12 cellular contexts compared by ENCODE assay signal in the genomic region with DNA sequence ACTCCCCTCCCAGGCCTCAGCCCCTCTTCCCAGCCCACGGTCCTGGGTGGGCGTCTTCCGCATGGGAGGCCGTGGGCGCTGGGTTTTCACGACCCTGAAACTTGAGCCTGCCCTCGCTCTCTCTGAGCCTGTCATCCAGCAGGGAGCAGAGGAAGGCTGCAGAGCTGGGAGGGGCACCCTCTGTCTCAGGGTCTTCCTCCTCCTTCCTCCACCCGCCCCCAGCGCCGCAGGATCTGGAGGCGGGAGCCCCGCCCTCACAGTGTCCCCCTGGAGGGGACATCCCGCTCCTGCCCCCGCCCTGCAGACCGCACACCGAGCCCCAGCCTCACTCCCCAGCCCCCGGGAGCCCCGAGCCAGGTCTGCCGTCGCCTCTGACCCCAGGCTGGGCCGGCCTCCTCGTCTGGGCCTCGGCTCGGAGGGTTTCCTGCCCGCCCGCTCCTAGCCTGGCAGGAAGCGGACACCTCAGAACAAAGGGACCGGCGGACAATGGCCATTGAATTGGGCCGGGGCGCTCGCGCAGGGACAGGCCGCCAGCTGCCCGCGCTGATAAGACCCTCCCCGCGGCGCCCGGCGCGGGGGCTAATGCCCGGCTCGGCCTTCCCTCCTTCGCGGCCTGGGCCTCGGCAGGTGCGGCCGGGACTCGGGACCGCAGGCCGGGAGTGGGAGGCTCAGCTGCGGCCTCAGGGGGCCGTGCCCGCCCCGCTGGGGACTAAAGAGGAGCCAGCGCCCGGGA. TPM values are rescaled to one million over a fixed set of nuclear protein-coding genes. Genes with fewer than 3 reads are reported as not detected.
DNase-seq lines count a peak whose midpoint lies in the region; ATAC-seq and TF ChIP-seq lines count a peak whose summit lies in the region.
"Had no signal": no experiment of that assay in that cellular context is flagged by ENCODE, and none has a peak within 500 bp of the region (broad histone marks: within the 10 kb centered on the region; RNA-seq: fewer than 3 reads in every experiment).

No MANE protein-coding gene starts in this region.

- no peaks in the 10 kb centered on the region for H3K9me3 Mint-ChIP-seq in CD4-positive, alpha-beta T cell

- no peak overlapping the region for H3K4me3 Mint-ChIP-seq in CD4-positive, alpha-beta T cell

- no peak for DNase-seq in SJCRH30
- DNase-seq in Right ventricle myocardium superior: peak; percentile 68
- DNase-seq in lung microvascular endothelial cell (ENCODE audit: low read depth in 2 of 2): peak; percentile 64 to 85
- DNase-seq in thyroid gland: no peak
- DNase-seq in CD4-positive, alpha-beta T cell: no peak
- DNase-seq in DMS153 treated with DMSO at 0.1 percent for 48 hours (lab: John Stamatoyannopoulos, UW; ENCODE audit: unreplicated experiment): no peak
- no peak for DNase-seq in NCI-H2081 treated with DMSO at 0.1 percent for 48 hours (lab: John Stamatoyannopoulos, UW)
- DNase-seq in NOMO-1 (lab: John Stamatoyannopoulos, UW; ENCODE audit: unreplicated experiment in 2 of 2): no peak
- DNase-seq: activated CD8-positive, alpha-beta memory T cell treated with anti-CD3 and anti-CD28 coated beads, Interleukin-2, amount 50 U/mL, for 48 hours; kidney glomerular epithelial cell; NCI-H1694 treated with DMSO at 0.1 percent for 48 hours had no signal

- H3K27me3 ChIP-seq in SJCRH30 (0 out of 2 replicates have a peak, but pooled peaks cover 3% of the 10 kb centered on the region), thyroid gland (no peaks in the 10 kb centered on the region)
- H3K27me3 ChIP-seq in CD4-positive, alpha-beta T cell (ENCODE audit: control insufficient read depth, insufficient read depth, low read length): peaks cover 62% of the 10 kb centered on the region

- H3K27ac ChIP-seq in SJCRH30 (no peak overlapping the region), thyroid gland (peak overlapping the region; percentile 22 to 61 (median 53))
- H3K27ac ChIP-seq in CD4-positive, alpha-beta T cell (ENCODE audit: low read depth, low read length): no peak overlapping the region

- H3K27ac Mint-ChIP-seq in CD4-positive, alpha-beta T cell: no peak overlapping the region

- H3K27me3 Mint-ChIP-seq in CD4-positive, alpha-beta T cell: peaks cover 56% of the 10 kb centered on the region

- H3K36me3 ChIP-seq in SJCRH30: no peaks in the 10 kb centered on the region
- H3K36me3 ChIP-seq in thyroid gland: no peaks in the 10 kb centered on the region

- TF ChIP-seq CTCF in thyroid gland (IDR thresholded peaks at IDR 0.05): no peak
- TF ChIP-seq CTCF in CD4-positive, alpha-beta T cell (IDR thresholded peaks at IDR 0.05): no peak

- peaks cover 30% of the 10 kb centered on the region for H3K4me1 Mint-ChIP-seq in CD4-positive, alpha-beta T cell (ENCODE audit: low read depth)

- TF ChIP-seq POLR2A in thyroid gland (IDR thresholded peaks at IDR 0.05): no peak

- WGBS in thyroid gland, 2 donors: 14 to 44% methylated on average over 10 to 12 of the region's 58 CpGs

- ATAC-seq in Right ventricle myocardium superior (ENCODE audit: poor library complexity): peak; percentile 32
- no peak for ATAC-seq in CD4-positive, alpha-beta T cell (ENCODE audit: poor library complexity)
- ATAC-seq: Panc1 had no signal

- no peaks in the 10 kb centered on the region for H3K36me3 Mint-ChIP-seq in CD4-positive, alpha-beta T cell (ENCODE audit: low read depth)

- POLR2A ChIA-PET in CD4-positive, alpha-beta T cell (lab: Charles Lee): no interaction called here

- intact Hi-C loops in Right ventricle myocardium superior (cut with DNase I): no loop called here
- intact Hi-C loops in thyroid gland (cut with DNase I): no loop called here
- intact Hi-C loops in CD4-positive, alpha-beta T cell (cut with DNase I, micrococcal nuclease): no loop called here

- H3K9me3 ChIP-seq in SJCRH30 (replicated peaks) (no peaks in the 10 kb centered on the region), thyroid gland (no peaks in the 10 kb centered on the region)
- H3K9me3 ChIP-seq in CD4-positive, alpha-beta T cell (ENCODE audit: control insufficient read depth, low read length): no peaks in the 10 kb centered on the region

- CTCF ChIA-PET in CD4-positive, alpha-beta T cell (lab: Charles Lee): interaction anchor here (1.0 to 1.3 kb wide), 3 partner anchors 31 to 151 kb away, joined by 3 to 4 read pairs (median 3); no protein-coding TSS in a partner anchor

- H3K4me1 ChIP-seq in SJCRH30: peaks cover 38% of the 10 kb centered on the region; the same call in 1 of the 2 replicates
- H3K4me1 ChIP-seq in thyroid gland: peaks cover 9 to 48% of the 10 kb centered on the region in 2 donors

- H3K4me3 ChIP-seq in SJCRH30 (peak overlapping the region; percentile 22), thyroid gland (replicated peaks in 1 of 3) (peak overlapping the region in 1 of 3 donors; percentile 12)

RNA-seq across cellular contexts. Expression of a gene that starts 15.3 kb away (rescaled TPM):
- 65.9 and 92.3 TPM in 2 replicates for total RNA-seq in SJCRH30 (2014; rRNA removed; shearing (Covaris generic))
- 32.2 TPM for total RNA-seq in Right ventricle myocardium superior
- total RNA-seq in lung microvascular endothelial cell: 56.4 and 63.7 TPM in 2 replicates
- 10 to 100 TPM; 15.2 to 29.1 (median 20.1) TPM for total RNA-seq in thyroid gland
- total RNA-seq in CD4-positive, alpha-beta T cell: 1 to 10 TPM; 9.0 to 9.2 TPM

RNA-seq across cellular contexts. Expression of a gene that starts 27.8 kb away (rescaled TPM):
- 24.7 and 28.1 TPM in 2 replicates for total RNA-seq in SJCRH30 (2014; rRNA removed; shearing (Covaris generic))
- 28.6 TPM for total RNA-seq in Right ventricle myocardium superior
- total RNA-seq in lung microvascular endothelial cell: 39.7 and 51.6 TPM in 2 replicates
- 10 to 100 TPM in 1 of 4 donors, 1 to 10 TPM in 3; 3.9 to 10.7 (median 5.2) TPM for total RNA-seq in thyroid gland
- total RNA-seq in CD4-positive, alpha-beta T cell: 1 to 10 TPM in 1 of 2 experiments, under 1 TPM in 1; 0.66 to 1.3 TPM

RNA-seq across cellular contexts. Expression of a gene that starts 51.9 kb away (rescaled TPM):
- not detected in 2 replicates for total RNA-seq in SJCRH30 (2014; rRNA removed; shearing (Covaris generic))
- total RNA-seq in Right ventricle myocardium superior: 45.5 TPM
- total RNA-seq in lung microvascular endothelial cell: 33.8 and 55.8 TPM in 2 replicates
- total RNA-seq in thyroid gland: 10 to 100 TPM; 35.9 to 58.2 (median 44.2) TPM
- total RNA-seq in CD4-positive, alpha-beta T cell: 10 to 100 TPM; 36.9 to 37.6 TPM

Comparison
In these comparisons a context has a peak if more than half of its experiments do, and no peak if none do; other contexts are left out.
1. DNase-seq: peak in Right ventricle myocardium superior (single experiment) and lung microvascular endothelial cell (2 of 2); none in SJCRH30 (0 of 2), thyroid gland (0 of 2), CD4-positive, alpha-beta T cell (0 of 10), DMS153 treated with DMSO at 0.1 percent for 48 hours (single experiment), NCI-H2081 treated with DMSO at 0.1 percent for 48 hours (single experiment) and NOMO-1 (0 of 2).
2. H3K27ac ChIP-seq: peak in thyroid gland (3 of 3); none in SJCRH30 (single experiment) and CD4-positive, alpha-beta T cell (single experiment).
3. RNA of a gene that starts 51.9 kb away (total RNA-seq): 33.8 to 55.8 TPM in lung microvascular endothelial cell, 35.9 to 58.2 TPM in thyroid gland, 45.5 TPM in Right ventricle myocardium superior (single experiment) and 36.9 to 37.6 TPM in CD4-positive, alpha-beta T cell; not detected in SJCRH30; every median in the first group is over 10 times any median in the second.